In the genomic region with DNA sequence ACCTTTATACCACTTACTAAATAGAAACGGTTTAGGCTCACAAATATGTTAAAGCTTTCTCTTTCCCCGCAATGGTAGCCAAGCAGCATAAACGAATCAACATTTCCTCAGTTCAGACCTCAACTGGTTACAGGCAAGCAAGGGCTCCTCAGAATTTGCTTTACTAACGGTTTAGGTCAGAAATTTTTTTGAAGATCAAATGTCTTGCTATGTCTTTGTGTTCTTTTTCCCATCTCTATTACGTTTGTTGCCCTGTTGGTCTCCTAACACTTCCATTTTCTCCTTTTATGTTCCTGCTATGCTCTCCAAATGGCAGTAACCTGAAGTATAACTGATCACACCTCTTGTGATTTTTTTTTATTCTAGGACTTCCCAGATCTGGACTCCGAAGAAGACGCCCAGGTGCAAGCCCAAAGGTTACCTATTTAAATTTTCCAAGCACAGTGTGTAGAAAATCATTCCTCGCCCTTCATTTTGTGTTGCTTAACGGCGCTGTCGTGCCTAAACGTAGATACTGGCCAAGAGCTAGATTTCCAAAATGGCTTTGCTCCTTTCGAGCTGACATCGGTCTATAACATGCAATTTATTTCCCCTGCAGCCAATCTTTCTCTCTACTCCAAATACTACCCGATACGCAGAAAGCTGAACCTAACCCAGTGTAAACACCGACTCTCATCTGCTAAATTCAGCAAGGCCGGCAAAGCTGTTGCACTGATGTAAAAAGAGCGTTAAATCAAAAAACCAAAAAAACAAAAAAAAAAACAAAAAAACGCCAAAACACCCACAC, we compare ENCODE assay signal across 8 cellular contexts. TPM values are rescaled to one million over a fixed set of nuclear protein-coding genes. Genes with fewer than 3 reads are reported as not detected.
DNase-seq lines count a peak whose midpoint lies in the region; FAIRE-seq and TF ChIP-seq lines count a peak whose summit lies in the region.

No MANE protein-coding gene starts in this region.

- DNase-seq in H54 (ENCODE audit: insufficient read length, low spot score) (no peak), SK-N-MC (ENCODE audit: low read depth, low spot score) (no peak), mammary epithelial cell (peak; percentile 62), ecto neural progenitor cell (ENCODE audit: low spot score) (no peak)
- peak; percentile 5 to 18 for DNase-seq in stimulated activated CD8-positive, alpha-beta memory T cell treated with anti-CD3 and anti-CD28 coated beads, Interleukin-4, amount 100 ng/mL, for 1 hour (ENCODE audit: low read depth in 2 of 2, low spot score in 1 of 2)

- TF ChIP-seq CTCF in Loucy (conservative IDR thresholded peaks at IDR 0.05; ENCODE audit: low read length) (no peak), mammary epithelial cell (conservative IDR thresholded peaks at IDR 0.05 in 1 of 2, IDR thresholded peaks at IDR 0.05 in 1 of 2; ENCODE audit: extremely low read depth in 1 of 2, insufficient read depth in 1 of 2, low read depth in 1 of 2, low read length in 2 of 2) (no peak)

- H3K27me3 ChIP-seq in Loucy (ENCODE audit: insufficient read depth, low read length, poor library complexity, severe bottlenecking) = peaks cover 6% of the 10 kb centered on the region
- H3K27me3 ChIP-seq in mammary epithelial cell (ENCODE audit: insufficient read depth, low read length) = no peaks in the 10 kb centered on the region
- H3K27me3 ChIP-seq in layer of hippocampus (ENCODE audit: control insufficient read depth, insufficient read depth, low read length) = no peaks in the 10 kb centered on the region

- peaks cover 87% of the 10 kb centered on the region for H3K79me2 ChIP-seq in Loucy (ENCODE audit: insufficient read depth, low read length)
- H3K79me2 ChIP-seq in mammary epithelial cell (ENCODE audit: insufficient read depth, low read length) = peaks cover 70% of the 10 kb centered on the region

- no peaks in the 10 kb centered on the region for H3K9me2 ChIP-seq in Loucy (replicated peaks; ENCODE audit: low read depth, low read length)

- TF ChIP-seq POLR2A in H54 (IDR thresholded peaks at IDR 0.05; ENCODE audit: low read depth, low read length) = no peak

- no peaks in the 10 kb centered on the region for H3K36me3 ChIP-seq in ES-I3 (ENCODE audit: insufficient read depth, low read length)
- H3K36me3 ChIP-seq in Loucy (ENCODE audit: insufficient read depth, low read length) = no peaks in the 10 kb centered on the region
- peaks cover 6% of the 10 kb centered on the region; the same call in 1 of the 2 replicates for H3K36me3 ChIP-seq in SK-N-MC (ENCODE audit: insufficient read depth, low read length)
- H3K36me3 ChIP-seq in mammary epithelial cell (ENCODE audit: insufficient read depth, low read length) = no peaks in the 10 kb centered on the region

- no peaks in the 10 kb centered on the region for H3K9me3 ChIP-seq in ES-I3 (ENCODE audit: control insufficient read depth, insufficient read depth, low read length)
- H3K9me3 ChIP-seq in Loucy (ENCODE audit: insufficient read depth, low read depth, low read length) = no peaks in the 10 kb centered on the region
- no peaks in the 10 kb centered on the region for H3K9me3 ChIP-seq in SK-N-MC (ENCODE audit: low read depth, low read length)
- H3K9me3 ChIP-seq in mammary epithelial cell (replicated peaks; ENCODE audit: insufficient read depth, low read length) = no peaks in the 10 kb centered on the region

- peak; percentile 61 for FAIRE-seq in H54 (lab: Jason Lieb, UNC)

- H2AFZ ChIP-seq in Loucy (ENCODE audit: low read length) = peak overlapping the region; percentile 28
- peak overlapping the region; percentile 85 for H2AFZ ChIP-seq in mammary epithelial cell (ENCODE audit: low read depth, low read length)

- H3K27ac ChIP-seq in SK-N-MC (no peak overlapping the region), mammary epithelial cell (ENCODE audit: insufficient read depth, low read depth, low read length) (peak overlapping the region; percentile 88), layer of hippocampus (ENCODE audit: low read depth, low read length) (peak overlapping the region; percentile 69)

- peaks cover 7% of the 10 kb centered on the region for H3K4me1 ChIP-seq in ES-I3 (ENCODE audit: insufficient read depth, low read length)
- H3K4me1 ChIP-seq in Loucy (ENCODE audit: insufficient read depth, low read length, poor library complexity, severe bottlenecking) = peaks cover 59% of the 10 kb centered on the region
- H3K4me1 ChIP-seq in mammary epithelial cell (ENCODE audit: insufficient read depth, low read length) = peaks cover 22% of the 10 kb centered on the region

- CTCF ChIA-PET in mammary epithelial cell (lab: Charles Lee; ENCODE audit: low non-redundant PET) = interaction anchor here (0.6 kb wide), 2 partner anchors 11 to 53 kb away, joined by 3 to 5 read pairs; no protein-coding TSS in a partner anchor

- intact Hi-C loops in mammary epithelial cell (cut with micrococcal nuclease) = loop anchor here (2.0 to 5.0 kb wide), 2 partner anchors 242 to 326 kb away; partner anchors contain the start of gene CEP85L

- WGBS in mammary epithelial cell (ENCODE audit: low coverage, missing lambda C conversion rate) = 1% methylated on average over 17 of the region's 20 CpGs

- H3K9ac ChIP-seq in ES-I3 (ENCODE audit: low read depth, low read length) (peak overlapping the region; percentile 82), Loucy (ENCODE audit: low read depth, low read length, poor library complexity, severe bottlenecking) (peak overlapping the region; percentile 85), SK-N-MC (ENCODE audit: insufficient read length) (peak overlapping the region; percentile 84), mammary epithelial cell (ENCODE audit: insufficient read depth, low read length) (peak overlapping the region; percentile 85)

- TSS peak; percentile 16 for BruUV-seq in mammary epithelial cell (replicated peaks; lab: Mats Ljungman, UMichigan)

- dilution Hi-C loops in mammary epithelial cell (cut with HindIII; ENCODE audit: low sequenced_read_pairs) = no loop called here

- H3K4me3 ChIP-seq in Loucy (ENCODE audit: low read length, poor library complexity, severe bottlenecking) (peak overlapping the region; percentile 99), SK-N-MC (peak overlapping the region; percentile 79), mammary epithelial cell (replicated peaks in 1 of 3; ENCODE audit: insufficient read depth in 1 of 3, low read depth in 2 of 3, low read length in 3 of 3) (peak overlapping the region; percentile 72 to 82 (median 76))

- H4K20me1 ChIP-seq in Loucy (ENCODE audit: insufficient read depth, low read length, poor library complexity, severe bottlenecking) = peaks cover 30% of the 10 kb centered on the region
- no peaks in the 10 kb centered on the region for H4K20me1 ChIP-seq in mammary epithelial cell (ENCODE audit: insufficient read depth, low read length)

- in situ Hi-C loops in mammary epithelial cell (cut with MboI; ENCODE audit: low sequenced_read_pairs in 2 of 2) = no loop called here

- H3K4me2 ChIP-seq in Loucy (ENCODE audit: low read depth, low read length, poor library complexity, severe bottlenecking) = peak overlapping the region; percentile 88
- H3K4me2 ChIP-seq in mammary epithelial cell (ENCODE audit: insufficient read depth, low read depth, low read length) = peak overlapping the region; percentile 90

- peaks cover 10% of the 10 kb centered on the region; the same call in 1 of the 2 replicates for H3F3A ChIP-seq in Loucy (ENCODE audit: low read depth)

RNA-seq across cellular contexts. Expression of gene ASF1A, which starts 0.7 kb away (rescaled TPM):
- total RNA-seq in mammary epithelial cell = 10 to 100 TPM; 19.8 to 29.0 TPM
- 7.9 TPM for polyA plus RNA-seq in mammary epithelial cell
- polyA minus RNA-seq in mammary epithelial cell = 3.1 TPM

RNA-seq across cellular contexts. Expression of gene MCM9, which starts 41.7 kb away (rescaled TPM):
- 10 to 100 TPM; 12.3 to 15.2 TPM for total RNA-seq in mammary epithelial cell
- polyA plus RNA-seq in mammary epithelial cell = 1.2 TPM
- polyA minus RNA-seq in mammary epithelial cell = 9.8 TPM

Comparison
In these comparisons a context has a peak if more than half of its experiments do, and no peak if none do; other contexts are left out.
1. DNase-seq: peak in mammary epithelial cell (single experiment) and stimulated activated CD8-positive, alpha-beta memory T cell treated with anti-CD3 and anti-CD28 coated beads, Interleukin-4, amount 100 ng/mL, for 1 hour (2 of 2); none in H54 (single experiment), SK-N-MC (single experiment) and ecto neural progenitor cell (single experiment).
2. Peak in every context shown above with its lines, with median percentiles within 50 percentile points of each other: H3K9ac ChIP-seq and H3K4me3 ChIP-seq.